In genomic region chr13:64928704-64929499, GRCh38 we compare ENCODE assay signal across 11 cellular contexts.
A peak's percentile ranks its signal among the peaks of the same experiment; 100 is the strongest.
DNase-seq lines count a peak whose midpoint lies in the region; ATAC-seq and TF ChIP-seq lines count a peak whose summit lies in the region.
"Had no signal": no experiment of that assay in that cellular context is flagged by ENCODE, and none has a peak within 500 bp of the region (broad histone marks: within the 10 kb centered on the region; RNA-seq: fewer than 3 reads in every experiment).

No MANE protein-coding gene starts in this region.

- POLR2A ChIA-PET in AG04449 (lab: Yijun Ruan, JAX) = no interaction called here

- CTCF ChIA-PET in AG04449 (lab: Yijun Ruan, JAX) = no interaction called here

- no peak overlapping the region for H3K4me3 ChIP-seq in AG04449 (ENCODE audit: low read depth, low read length)

- DNase-seq in AG04449 (ENCODE audit: low read depth, low spot score) = peak; percentile 58
- peak; percentile 88 for DNase-seq in dedifferentiated amniotic fluid mesenchymal stem cell (ENCODE audit: extremely low spot score)
- no peak for DNase-seq in amygdala (lab: John Stamatoyannopoulos, UW)
- DNase-seq in NCI-H1105 treated with DMSO at 0.1 percent for 48 hours (lab: John Stamatoyannopoulos, UW) = no peak
- no peak for DNase-seq in omental fat pad (ENCODE audit: low spot score)
- no peak for DNase-seq in NCI-H345 treated with DMSO at 0.1 percent for 48 hours (lab: John Stamatoyannopoulos, UW; ENCODE audit: unreplicated experiment)
- DNase-seq: CD4-positive, alpha-beta T cell; cortex of kidney; substantia nigra had no signal

- TF ChIP-seq CTCF in AG04449 (IDR thresholded peaks at IDR 0.05; ENCODE audit: insufficient read depth, low read length, missing control alignments) = no peak
- no peak for TF ChIP-seq CTCF in omental fat pad (IDR thresholded peaks at IDR 0.05)

- ATAC-seq in GM21367 (IDR thresholded peaks at IDR 0.05; ENCODE audit: unreplicated experiment) = peak; percentile 64
- peak; percentile 87 for ATAC-seq in HG03439 (IDR thresholded peaks at IDR 0.05; ENCODE audit: unreplicated experiment)
- ATAC-seq in omental fat pad (ENCODE audit: low FRiP score) = no peak

Comparison
In these comparisons a context has a peak if more than half of its experiments do, and no peak if none do; other contexts are left out.
1. DNase-seq: peak in AG04449 (single experiment) and dedifferentiated amniotic fluid mesenchymal stem cell (single experiment); none in amygdala (0 of 56), NCI-H1105 treated with DMSO at 0.1 percent for 48 hours (single experiment), omental fat pad (single experiment) and NCI-H345 treated with DMSO at 0.1 percent for 48 hours (single experiment).